In genomic region chr2:2735041-2735440, GRCh38 we compare ENCODE assay signal across 14 cellular contexts.
"Had no signal": no experiment of that assay in that cellular context is flagged by ENCODE, and none has a peak within 500 bp of the region (broad histone marks: within the 10 kb centered on the region; RNA-seq: fewer than 3 reads in every experiment).

No MANE protein-coding gene starts in this region.

- H3K4me3 ChIP-seq: adrenal gland, mucosa of descending colon, tibial artery, uterus had no signal

- H3K4me1 ChIP-seq: adrenal gland, tibial artery, uterus had no signal

- H3K27ac ChIP-seq: adrenal gland, brain microvascular endothelial cell, neutrophil, tibial artery, uterus had no signal

- H3K9me3 ChIP-seq: adrenal gland, mucosa of descending colon, neutrophil, tibial artery, uterus had no signal

- H3K36me3 ChIP-seq: adrenal gland, brain microvascular endothelial cell, neutrophil, tibial artery, uterus had no signal

- FAIRE-seq: small intestine had no signal

- DNase-seq: activated B cell treated with CpG ODN at 0.5 μM for 24 hours; activated CD4-positive, alpha-beta T cell treated with anti-CD3 and anti-CD28 coated beads, Interleukin-2, amount 10 ng/mL, durations not matched to agents 24 days and 14 days; activated naive CD4-positive, alpha-beta T cell treated with anti-CD3 and anti-CD28 coated beads for 36 hours; adrenal gland; brain microvascular endothelial cell; dermis blood vessel endothelial cell; immature natural killer cell; left colon; mucosa of descending colon; right cardiac atrium; small intestine; tibial artery; uterus had no signal
